In the genomic region with DNA sequence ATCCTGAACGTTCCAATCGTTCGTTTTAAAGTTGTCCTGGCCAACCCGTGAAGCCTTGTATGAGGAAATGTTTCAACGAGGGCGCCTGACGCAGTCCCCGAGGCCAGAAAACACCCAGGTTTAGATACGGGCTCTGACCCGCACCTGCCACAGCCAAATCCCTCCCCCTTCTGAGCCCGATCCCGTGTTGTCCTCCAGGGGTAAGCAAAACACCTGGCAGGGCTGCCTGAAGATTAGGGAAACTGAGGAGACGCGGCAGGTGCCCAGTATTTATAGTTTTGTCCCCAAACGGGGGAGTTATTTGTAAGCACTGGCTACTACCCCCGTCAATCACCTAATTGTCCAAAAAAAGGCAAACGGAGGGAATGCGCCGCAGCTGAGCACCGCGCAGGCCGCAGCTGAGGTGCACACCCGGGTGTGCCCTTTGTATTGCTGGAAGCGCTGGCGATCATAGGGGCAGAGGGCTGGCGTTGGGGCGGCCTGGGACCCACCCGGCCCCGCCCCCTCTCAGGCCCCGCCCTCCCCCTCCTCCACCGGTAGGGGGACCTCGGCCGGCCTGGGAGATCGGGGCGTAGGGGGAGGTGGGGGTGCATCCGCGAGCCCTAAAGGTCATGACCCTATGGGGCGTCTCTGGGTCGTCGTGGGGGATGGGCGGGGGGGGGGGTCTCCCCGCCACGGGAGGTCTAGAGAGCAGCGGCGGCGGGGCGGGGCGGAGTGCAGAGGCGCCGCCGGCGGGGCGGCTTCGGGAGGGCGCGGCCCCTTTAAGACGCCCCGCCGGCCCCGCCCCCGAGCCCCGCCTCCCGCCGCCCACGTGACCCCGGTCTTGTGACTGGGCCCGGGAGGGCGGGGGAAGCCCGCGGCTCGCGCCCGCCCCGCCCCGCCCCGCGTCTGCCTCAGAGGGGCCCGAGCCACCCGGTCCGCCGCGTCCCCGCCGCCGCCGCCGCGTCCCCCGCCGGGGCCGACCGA, we compare ENCODE assay signal across 8 cellular contexts. TPM values are rescaled to one million over a fixed set of nuclear protein-coding genes. Genes with fewer than 3 reads are reported as not detected.
DNase-seq lines count a peak whose midpoint lies in the region; ATAC-seq and TF ChIP-seq lines count a peak whose summit lies in the region.

A gene with protein sequence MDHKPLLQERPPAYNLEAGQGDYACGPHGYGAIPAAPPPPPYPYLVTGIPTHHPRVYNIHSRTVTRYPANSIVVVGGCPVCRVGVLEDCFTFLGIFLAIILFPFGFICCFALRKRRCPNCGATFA (plus strand): TSS at position 896 of the 966 bp plus-strand sequence. CDS start 110 bp downstream, outside the sequence.

- peaks cover 17% of the 10 kb centered on the region for H3K4me1 Mint-ChIP-seq in neural progenitor cell

- H3K4me2 ChIP-seq in DOHH2 (ENCODE audit: low read length), result peak within 1 kb of the TSS; percentile 100
- H3K4me2 ChIP-seq in neural progenitor cell, result peak within 1 kb of the TSS; percentile 97

- H3K27me3 Mint-ChIP-seq in neural progenitor cell (ENCODE audit: insufficient read depth, low read depth), result peaks cover 2% of the 10 kb centered on the region

- H3K9me3 Mint-ChIP-seq in neural progenitor cell, result no peaks in the 10 kb centered on the region

- H3F3A ChIP-seq in DOHH2 (ENCODE audit: control insufficient read depth, insufficient read depth), result 0 out of 2 replicates have a peak, but pooled peaks cover 3% of the 10 kb centered on the region
- peaks cover 12% of the 10 kb centered on the region for H3F3A ChIP-seq in neural progenitor cell (ENCODE audit: low read depth)

- peak within 1 kb of the TSS; percentile 57 for H3K27ac Mint-ChIP-seq in neural progenitor cell

- H3K36me3 ChIP-seq in DOHH2 (ENCODE audit: control insufficient read depth, low read length) (no peaks in the 10 kb centered on the region; the same call in 1 of the 2 replicates), neural progenitor cell (no peaks in the 10 kb centered on the region)

- H3K79me2 ChIP-seq in DOHH2 (ENCODE audit: control insufficient read depth, low read length), result no peaks in the 10 kb centered on the region
- H3K79me2 ChIP-seq in neural progenitor cell (ENCODE audit: low read depth), result peaks cover 36% of the 10 kb centered on the region

- peak; percentile 69 for ATAC-seq in GM21825 (IDR thresholded peaks at IDR 0.05; ENCODE audit: unreplicated experiment)

- H3K4me3 ChIP-seq in DOHH2 (ENCODE audit: low read length) (peak within 1 kb of the TSS; percentile 88), foreskin fibroblast (ENCODE audit: low read depth in 1 of 2, low read length in 2 of 2) (peak within 1 kb of the TSS; percentile 79 to 98), neural progenitor cell (peak within 1 kb of the TSS; percentile 99)

- H4K20me1 ChIP-seq in DOHH2 (ENCODE audit: control insufficient read depth, insufficient read depth, low read depth, low read length) (peaks cover 14% of the 10 kb centered on the region; the same call in 1 of the 2 replicates), neural progenitor cell (ENCODE audit: low read depth) (peaks cover 41% of the 10 kb centered on the region)

- H3K27ac ChIP-seq in DOHH2 (ENCODE audit: low read depth, low read length) (no peak within 1 kb of the TSS), neural progenitor cell (peak within 1 kb of the TSS; percentile 69)

- peaks cover 5% of the 10 kb centered on the region for H3K36me3 Mint-ChIP-seq in neural progenitor cell

- peaks cover 20% of the 10 kb centered on the region for H3K4me1 ChIP-seq in DOHH2 (ENCODE audit: control insufficient read depth, low read length)
- peaks cover 8% of the 10 kb centered on the region for H3K4me1 ChIP-seq in neural progenitor cell

- peak within 1 kb of the TSS; percentile 92 for H3K4me3 Mint-ChIP-seq in neural progenitor cell

- H3K9me3 ChIP-seq in DOHH2 (ENCODE audit: control insufficient read depth, insufficient read depth, low read length) (no peaks in the 10 kb centered on the region), neural progenitor cell (ENCODE audit: low read depth) (no peaks in the 10 kb centered on the region)

- H3K27me3 ChIP-seq in DOHH2 (ENCODE audit: control insufficient read depth, low read length) (peaks cover 9% of the 10 kb centered on the region), neural progenitor cell (no peaks in the 10 kb centered on the region)

- peak within 1 kb of the TSS; percentile 94 for H2AFZ ChIP-seq in neural progenitor cell (replicated peaks)

- H3K9me2 ChIP-seq in DOHH2 (replicated peaks; ENCODE audit: control insufficient read depth, low read length), result no peaks in the 10 kb centered on the region

- DNase-seq in LoVo (ENCODE audit: low spot score), result peak; percentile 95
- DNase-seq in SHP77 (lab: John Stamatoyannopoulos, UW), result peak; percentile 57 to 84
- peak; percentile 94 for DNase-seq in activated gamma-delta T cell (lab: John Stamatoyannopoulos, UW)
- peak; percentile 85 to 95 for DNase-seq in foreskin fibroblast
- DNase-seq in neural progenitor cell (ENCODE audit: low spot score), result peak; percentile 97
- peak; percentile 82 for DNase-seq in stromal cell of bone marrow (ENCODE audit: low read depth)

- TF ChIP-seq CTCF in DOHH2 (IDR thresholded peaks at IDR 0.05; ENCODE audit: low read depth, low read length, poor library complexity, severe bottlenecking) (peak; percentile 15), foreskin fibroblast (IDR thresholded peaks at IDR 0.05; ENCODE audit: low read depth, low read length) (no peak), neural progenitor cell (IDR thresholded peaks at IDR 0.05) (no peak)

- H3K9ac ChIP-seq in neural progenitor cell, result peak within 1 kb of the TSS; percentile 93

RNA-seq across cellular contexts. Expression of the gene that starts here (rescaled TPM):
- 22.2 and 26.4 TPM in 2 replicates for total RNA-seq in neural progenitor cell (ENCODE audit: low replicate concordance)
